ENCODE assay signal across 1 cellular context in the genomic region with DNA sequence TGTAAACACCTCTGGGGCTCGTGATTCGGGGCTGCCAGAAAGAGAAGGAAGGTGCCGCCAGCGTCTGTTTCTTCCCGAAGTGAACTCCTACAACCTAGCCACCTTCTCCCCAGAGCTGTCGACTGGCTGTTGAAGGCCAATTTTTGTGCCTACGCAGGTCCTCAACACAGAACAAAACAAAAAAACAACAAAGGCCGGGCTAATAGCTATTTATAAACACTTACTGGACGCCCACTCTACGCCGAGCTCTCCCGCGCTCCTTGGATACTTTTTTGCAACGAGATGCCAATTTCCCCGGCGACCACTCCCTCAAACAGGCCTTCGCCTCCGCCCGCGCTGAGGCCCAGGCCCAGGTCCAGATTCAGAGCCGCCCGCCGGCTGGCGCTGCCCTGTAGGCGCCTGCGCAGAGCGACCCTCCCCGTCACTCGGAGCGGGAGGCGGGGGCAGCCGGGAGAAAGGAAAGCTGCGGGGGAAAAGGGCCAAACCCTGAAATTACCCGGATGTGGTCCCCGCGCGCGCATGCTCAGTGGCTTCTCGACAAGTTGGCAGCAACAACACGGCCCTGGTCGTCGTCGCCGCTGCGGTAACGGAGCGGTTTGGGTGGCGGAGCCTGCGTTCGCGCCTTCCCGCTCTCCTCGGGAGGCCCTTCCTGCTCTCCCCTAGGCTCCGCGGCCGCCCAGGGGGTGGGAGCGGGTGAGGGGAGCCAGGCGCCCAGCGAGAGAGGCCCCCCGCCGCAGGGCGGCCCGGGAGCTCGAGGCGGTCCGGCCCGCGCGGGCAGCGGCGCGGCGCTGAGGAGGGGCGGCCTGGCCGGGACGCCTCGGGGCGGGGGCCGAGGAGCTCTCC.
TF ChIP-seq lines count a peak whose summit lies in the region.

A gene (plus strand): TSS at position 520 of the 843 bp plus-strand sequence. CDS start 16,834 bp downstream, outside the sequence.

TF ChIP-seq in HepG2, 621 proteins besides CTCF, POLR2A, EP300 and RAD21 (continued from another document and continues in another):
- TF ChIP-seq, protein P1, sequence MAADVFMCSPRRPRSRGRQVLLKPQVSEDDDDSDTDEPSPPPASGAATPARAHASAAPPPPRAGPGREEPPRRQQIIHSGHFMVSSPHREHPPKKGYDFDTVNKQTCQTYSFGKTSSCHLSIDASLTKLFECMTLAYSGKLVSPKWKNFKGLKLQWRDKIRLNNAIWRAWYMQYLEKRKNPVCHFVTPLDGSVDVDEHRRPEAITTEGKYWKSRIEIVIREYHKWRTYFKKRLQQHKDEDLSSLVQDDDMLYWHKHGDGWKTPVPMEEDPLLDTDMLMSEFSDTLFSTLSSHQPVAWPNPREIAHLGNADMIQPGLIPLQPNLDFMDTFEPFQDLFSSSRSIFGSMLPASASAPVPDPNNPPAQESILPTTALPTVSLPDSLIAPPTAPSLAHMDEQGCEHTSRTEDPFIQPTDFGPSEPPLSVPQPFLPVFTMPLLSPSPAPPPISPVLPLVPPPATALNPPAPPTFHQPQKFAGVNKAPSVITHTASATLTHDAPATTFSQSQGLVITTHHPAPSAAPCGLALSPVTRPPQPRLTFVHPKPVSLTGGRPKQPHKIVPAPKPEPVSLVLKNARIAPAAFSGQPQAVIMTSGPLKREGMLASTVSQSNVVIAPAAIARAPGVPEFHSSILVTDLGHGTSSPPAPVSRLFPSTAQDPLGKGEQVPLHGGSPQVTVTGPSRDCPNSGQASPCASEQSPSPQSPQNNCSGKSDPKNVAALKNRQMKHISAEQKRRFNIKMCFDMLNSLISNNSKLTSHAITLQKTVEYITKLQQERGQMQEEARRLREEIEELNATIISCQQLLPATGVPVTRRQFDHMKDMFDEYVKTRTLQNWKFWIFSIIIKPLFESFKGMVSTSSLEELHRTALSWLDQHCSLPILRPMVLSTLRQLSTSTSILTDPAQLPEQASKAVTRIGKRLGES (CRISPR knock-in tag; IDR thresholded peaks at IDR 0.05; ENCODE audit: borderline replicate concordance) = no peak
- no peak for TF ChIP-seq ZNF547 (CRISPR knock-in tag; IDR thresholded peaks at IDR 0.05)
- TF ChIP-seq, protein P2, sequence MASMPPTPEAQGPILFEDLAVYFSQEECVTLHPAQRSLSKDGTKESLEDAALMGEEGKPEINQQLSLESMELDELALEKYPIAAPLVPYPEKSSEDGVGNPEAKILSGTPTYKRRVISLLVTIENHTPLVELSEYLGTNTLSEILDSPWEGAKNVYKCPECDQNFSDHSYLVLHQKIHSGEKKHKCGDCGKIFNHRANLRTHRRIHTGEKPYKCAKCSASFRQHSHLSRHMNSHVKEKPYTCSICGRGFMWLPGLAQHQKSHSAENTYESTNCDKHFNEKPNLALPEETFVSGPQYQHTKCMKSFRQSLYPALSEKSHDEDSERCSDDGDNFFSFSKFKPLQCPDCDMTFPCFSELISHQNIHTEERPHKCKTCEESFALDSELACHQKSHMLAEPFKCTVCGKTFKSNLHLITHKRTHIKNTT (CRISPR knock-in tag; IDR thresholded peaks at IDR 0.05) = no peak
- TF ChIP-seq ZFP36L2 (CRISPR knock-in tag; IDR thresholded peaks at IDR 0.05) = no peak
- peak; percentile 16 for TF ChIP-seq U2AF1 (optimal IDR thresholded peaks at IDR 0.05; ENCODE audit: low read depth, low read length)
- peak; percentile 64 for TF ChIP-seq ZNF792 (CRISPR knock-in tag; IDR thresholded peaks at IDR 0.05)
- TF ChIP-seq, protein P3, sequence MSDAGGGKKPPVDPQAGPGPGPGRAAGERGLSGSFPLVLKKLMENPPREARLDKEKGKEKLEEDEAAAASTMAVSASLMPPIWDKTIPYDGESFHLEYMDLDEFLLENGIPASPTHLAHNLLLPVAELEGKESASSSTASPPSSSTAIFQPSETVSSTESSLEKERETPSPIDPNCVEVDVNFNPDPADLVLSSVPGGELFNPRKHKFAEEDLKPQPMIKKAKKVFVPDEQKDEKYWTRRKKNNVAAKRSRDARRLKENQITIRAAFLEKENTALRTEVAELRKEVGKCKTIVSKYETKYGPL (CRISPR knock-in tag; IDR thresholded peaks at IDR 0.05) = no peak
- TF ChIP-seq, protein P4, sequence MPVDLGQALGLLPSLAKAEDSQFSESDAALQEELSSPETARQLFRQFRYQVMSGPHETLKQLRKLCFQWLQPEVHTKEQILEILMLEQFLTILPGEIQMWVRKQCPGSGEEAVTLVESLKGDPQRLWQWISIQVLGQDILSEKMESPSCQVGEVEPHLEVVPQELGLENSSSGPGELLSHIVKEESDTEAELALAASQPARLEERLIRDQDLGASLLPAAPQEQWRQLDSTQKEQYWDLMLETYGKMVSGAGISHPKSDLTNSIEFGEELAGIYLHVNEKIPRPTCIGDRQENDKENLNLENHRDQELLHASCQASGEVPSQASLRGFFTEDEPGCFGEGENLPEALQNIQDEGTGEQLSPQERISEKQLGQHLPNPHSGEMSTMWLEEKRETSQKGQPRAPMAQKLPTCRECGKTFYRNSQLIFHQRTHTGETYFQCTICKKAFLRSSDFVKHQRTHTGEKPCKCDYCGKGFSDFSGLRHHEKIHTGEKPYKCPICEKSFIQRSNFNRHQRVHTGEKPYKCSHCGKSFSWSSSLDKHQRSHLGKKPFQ (CRISPR knock-in tag; IDR thresholded peaks at IDR 0.05; ENCODE audit: insufficient replicate concordance) = no peak
- no peak for TF ChIP-seq SMARCE1 (IDR thresholded peaks at IDR 0.05; ENCODE audit: borderline replicate concordance)
- TF ChIP-seq GATA4 (IDR thresholded peaks at IDR 0.05; ENCODE audit: borderline replicate concordance, low read depth) = 0 out of 2 replicates have a peak, but pooled peaks have one; percentile 54
- TF ChIP-seq, protein P5, sequence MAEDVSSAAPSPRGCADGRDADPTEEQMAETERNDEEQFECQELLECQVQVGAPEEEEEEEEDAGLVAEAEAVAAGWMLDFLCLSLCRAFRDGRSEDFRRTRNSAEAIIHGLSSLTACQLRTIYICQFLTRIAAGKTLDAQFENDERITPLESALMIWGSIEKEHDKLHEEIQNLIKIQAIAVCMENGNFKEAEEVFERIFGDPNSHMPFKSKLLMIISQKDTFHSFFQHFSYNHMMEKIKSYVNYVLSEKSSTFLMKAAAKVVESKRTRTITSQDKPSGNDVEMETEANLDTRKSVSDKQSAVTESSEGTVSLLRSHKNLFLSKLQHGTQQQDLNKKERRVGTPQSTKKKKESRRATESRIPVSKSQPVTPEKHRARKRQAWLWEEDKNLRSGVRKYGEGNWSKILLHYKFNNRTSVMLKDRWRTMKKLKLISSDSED (CRISPR knock-in tag; IDR thresholded peaks at IDR 0.05) = no peak
- TF ChIP-seq, protein P6, sequence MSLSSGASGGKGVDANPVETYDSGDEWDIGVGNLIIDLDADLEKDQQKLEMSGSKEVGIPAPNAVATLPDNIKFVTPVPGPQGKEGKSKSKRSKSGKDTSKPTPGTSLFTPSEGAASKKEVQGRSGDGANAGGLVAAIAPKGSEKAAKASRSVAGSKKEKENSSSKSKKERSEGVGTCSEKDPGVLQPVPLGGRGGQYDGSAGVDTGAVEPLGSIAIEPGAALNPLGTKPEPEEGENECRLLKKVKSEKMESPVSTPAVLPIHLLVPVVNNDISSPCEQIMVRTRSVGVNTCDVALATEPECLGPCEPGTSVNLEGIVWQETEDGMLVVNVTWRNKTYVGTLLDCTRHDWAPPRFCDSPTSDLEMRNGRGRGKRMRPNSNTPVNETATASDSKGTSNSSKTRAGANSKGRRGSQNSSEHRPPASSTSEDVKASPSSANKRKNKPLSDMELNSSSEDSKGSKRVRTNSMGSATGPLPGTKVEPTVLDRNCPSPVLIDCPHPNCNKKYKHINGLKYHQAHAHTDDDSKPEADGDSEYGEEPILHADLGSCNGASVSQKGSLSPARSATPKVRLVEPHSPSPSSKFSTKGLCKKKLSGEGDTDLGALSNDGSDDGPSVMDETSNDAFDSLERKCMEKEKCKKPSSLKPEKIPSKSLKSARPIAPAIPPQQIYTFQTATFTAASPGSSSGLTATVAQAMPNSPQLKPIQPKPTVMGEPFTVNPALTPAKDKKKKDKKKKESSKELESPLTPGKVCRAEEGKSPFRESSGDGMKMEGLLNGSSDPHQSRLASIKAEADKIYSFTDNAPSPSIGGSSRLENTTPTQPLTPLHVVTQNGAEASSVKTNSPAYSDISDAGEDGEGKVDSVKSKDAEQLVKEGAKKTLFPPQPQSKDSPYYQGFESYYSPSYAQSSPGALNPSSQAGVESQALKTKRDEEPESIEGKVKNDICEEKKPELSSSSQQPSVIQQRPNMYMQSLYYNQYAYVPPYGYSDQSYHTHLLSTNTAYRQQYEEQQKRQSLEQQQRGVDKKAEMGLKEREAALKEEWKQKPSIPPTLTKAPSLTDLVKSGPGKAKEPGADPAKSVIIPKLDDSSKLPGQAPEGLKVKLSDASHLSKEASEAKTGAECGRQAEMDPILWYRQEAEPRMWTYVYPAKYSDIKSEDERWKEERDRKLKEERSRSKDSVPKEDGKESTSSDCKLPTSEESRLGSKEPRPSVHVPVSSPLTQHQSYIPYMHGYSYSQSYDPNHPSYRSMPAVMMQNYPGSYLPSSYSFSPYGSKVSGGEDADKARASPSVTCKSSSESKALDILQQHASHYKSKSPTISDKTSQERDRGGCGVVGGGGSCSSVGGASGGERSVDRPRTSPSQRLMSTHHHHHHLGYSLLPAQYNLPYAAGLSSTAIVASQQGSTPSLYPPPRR (CRISPR knock-in tag; IDR thresholded peaks at IDR 0.05; ENCODE audit: borderline replicate concordance) = 0 out of 2 replicates have a peak, but pooled peaks have one; percentile 44
- peak; percentile 42 for TF ChIP-seq GABPA (IDR thresholded peaks at IDR 0.05; ENCODE audit: low read depth, low read length)
- peak; percentile 78 for TF ChIP-seq GABPA (CRISPR knock-in tag; IDR thresholded peaks at IDR 0.05; ENCODE audit: low read depth)
- no peak; the same call in 1 of the 2 replicates for TF ChIP-seq NFATC3 (CRISPR knock-in tag; IDR thresholded peaks at IDR 0.05)
- TF ChIP-seq, protein P7, sequence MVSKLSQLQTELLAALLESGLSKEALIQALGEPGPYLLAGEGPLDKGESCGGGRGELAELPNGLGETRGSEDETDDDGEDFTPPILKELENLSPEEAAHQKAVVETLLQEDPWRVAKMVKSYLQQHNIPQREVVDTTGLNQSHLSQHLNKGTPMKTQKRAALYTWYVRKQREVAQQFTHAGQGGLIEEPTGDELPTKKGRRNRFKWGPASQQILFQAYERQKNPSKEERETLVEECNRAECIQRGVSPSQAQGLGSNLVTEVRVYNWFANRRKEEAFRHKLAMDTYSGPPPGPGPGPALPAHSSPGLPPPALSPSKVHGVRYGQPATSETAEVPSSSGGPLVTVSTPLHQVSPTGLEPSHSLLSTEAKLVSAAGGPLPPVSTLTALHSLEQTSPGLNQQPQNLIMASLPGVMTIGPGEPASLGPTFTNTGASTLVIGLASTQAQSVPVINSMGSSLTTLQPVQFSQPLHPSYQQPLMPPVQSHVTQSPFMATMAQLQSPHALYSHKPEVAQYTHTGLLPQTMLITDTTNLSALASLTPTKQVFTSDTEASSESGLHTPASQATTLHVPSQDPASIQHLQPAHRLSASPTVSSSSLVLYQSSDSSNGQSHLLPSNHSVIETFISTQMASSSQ (IDR thresholded peaks at IDR 0.05; ENCODE audit: low read depth) = no peak
- TF ChIP-seq, protein P7 (CRISPR knock-in tag; IDR thresholded peaks at IDR 0.05; ENCODE audit: borderline replicate concordance) = no peak
- TF ChIP-seq, protein P8, sequence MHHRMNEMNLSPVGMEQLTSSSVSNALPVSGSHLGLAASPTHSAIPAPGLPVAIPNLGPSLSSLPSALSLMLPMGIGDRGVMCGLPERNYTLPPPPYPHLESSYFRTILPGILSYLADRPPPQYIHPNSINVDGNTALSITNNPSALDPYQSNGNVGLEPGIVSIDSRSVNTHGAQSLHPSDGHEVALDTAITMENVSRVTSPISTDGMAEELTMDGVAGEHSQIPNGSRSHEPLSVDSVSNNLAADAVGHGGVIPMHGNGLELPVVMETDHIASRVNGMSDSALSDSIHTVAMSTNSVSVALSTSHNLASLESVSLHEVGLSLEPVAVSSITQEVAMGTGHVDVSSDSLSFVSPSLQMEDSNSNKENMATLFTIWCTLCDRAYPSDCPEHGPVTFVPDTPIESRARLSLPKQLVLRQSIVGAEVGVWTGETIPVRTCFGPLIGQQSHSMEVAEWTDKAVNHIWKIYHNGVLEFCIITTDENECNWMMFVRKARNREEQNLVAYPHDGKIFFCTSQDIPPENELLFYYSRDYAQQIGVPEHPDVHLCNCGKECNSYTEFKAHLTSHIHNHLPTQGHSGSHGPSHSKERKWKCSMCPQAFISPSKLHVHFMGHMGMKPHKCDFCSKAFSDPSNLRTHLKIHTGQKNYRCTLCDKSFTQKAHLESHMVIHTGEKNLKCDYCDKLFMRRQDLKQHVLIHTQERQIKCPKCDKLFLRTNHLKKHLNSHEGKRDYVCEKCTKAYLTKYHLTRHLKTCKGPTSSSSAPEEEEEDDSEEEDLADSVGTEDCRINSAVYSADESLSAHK (CRISPR knock-in tag; IDR thresholded peaks at IDR 0.05; ENCODE audit: borderline replicate concordance) = no peak
- no peak for TF ChIP-seq NONO (IDR thresholded peaks at IDR 0.05)
- TF ChIP-seq NONO (CRISPR knock-in tag; conservative IDR thresholded peaks at IDR 0.05) = peak; percentile 34
- TF ChIP-seq ZNF331 (CRISPR knock-in tag; IDR thresholded peaks at IDR 0.05) = no peak; the same call in 1 of the 2 replicates
- TF ChIP-seq NAIF1 (CRISPR knock-in tag; IDR thresholded peaks at IDR 0.05; ENCODE audit: borderline replicate concordance) = 0 out of 2 replicates have a peak, but pooled peaks have one; percentile 22
- no peak for TF ChIP-seq REL (CRISPR knock-in tag; conservative IDR thresholded peaks at IDR 0.05)
- TF ChIP-seq YY1 (IDR thresholded peaks at IDR 0.05; ENCODE audit: insufficient read depth, insufficient replicate concordance, low read depth, low read length) = peak; percentile 46
- no peak for TF ChIP-seq ONECUT2 (CRISPR knock-in tag; IDR thresholded peaks at IDR 0.05)
- TF ChIP-seq GLI4 (CRISPR knock-in tag; IDR thresholded peaks at IDR 0.05; ENCODE audit: borderline replicate concordance) = no peak; the same call in 1 of the 2 replicates
- TF ChIP-seq KDM5B (CRISPR knock-in tag; IDR thresholded peaks at IDR 0.05; ENCODE audit: borderline replicate concordance) = peak; percentile 75
- TF ChIP-seq, protein P9, sequence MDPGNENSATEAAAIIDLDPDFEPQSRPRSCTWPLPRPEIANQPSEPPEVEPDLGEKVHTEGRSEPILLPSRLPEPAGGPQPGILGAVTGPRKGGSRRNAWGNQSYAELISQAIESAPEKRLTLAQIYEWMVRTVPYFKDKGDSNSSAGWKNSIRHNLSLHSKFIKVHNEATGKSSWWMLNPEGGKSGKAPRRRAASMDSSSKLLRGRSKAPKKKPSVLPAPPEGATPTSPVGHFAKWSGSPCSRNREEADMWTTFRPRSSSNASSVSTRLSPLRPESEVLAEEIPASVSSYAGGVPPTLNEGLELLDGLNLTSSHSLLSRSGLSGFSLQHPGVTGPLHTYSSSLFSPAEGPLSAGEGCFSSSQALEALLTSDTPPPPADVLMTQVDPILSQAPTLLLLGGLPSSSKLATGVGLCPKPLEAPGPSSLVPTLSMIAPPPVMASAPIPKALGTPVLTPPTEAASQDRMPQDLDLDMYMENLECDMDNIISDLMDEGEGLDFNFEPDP (CRISPR knock-in tag; conservative IDR thresholded peaks at IDR 0.05) = no peak
- no peak for TF ChIP-seq ZNF17 (CRISPR knock-in tag; IDR thresholded peaks at IDR 0.05)
- TF ChIP-seq SUZ12 (IDR thresholded peaks at IDR 0.05; ENCODE audit: low read depth, low read length) = no peak
- TF ChIP-seq TCF7L2 (IDR thresholded peaks at IDR 0.05; ENCODE audit: low read depth, low read length) = no peak
